In genomic region chr15:59362339-59362738, GRCh38 we compare ENCODE assay signal across 26 cellular contexts. TPM values are rescaled to one million over a fixed set of nuclear protein-coding genes. Genes with fewer than 3 reads are reported as not detected.
DNase-seq lines count a peak whose midpoint lies in the region; ATAC-seq, FAIRE-seq and TF ChIP-seq lines count a peak whose summit lies in the region.
"Had no signal": no experiment of that assay in that cellular context is flagged by ENCODE, and none has a peak within 500 bp of the region (broad histone marks: within the 10 kb centered on the region; RNA-seq: fewer than 3 reads in every experiment).

No MANE protein-coding gene starts in this region.

- H3K27me3 ChIP-seq in IMR-90 (ENCODE audit: control insufficient read depth, insufficient read depth, low read length): no peaks in the 10 kb centered on the region
- H3K27me3 ChIP-seq in astrocyte (ENCODE audit: insufficient read depth, low read length): no peaks in the 10 kb centered on the region
- H3K27me3 ChIP-seq: BLaER1 treated with 17β-estradiol and CSF1 and Interleukin-3, amounts not matched to agents 10 nM and 100 nM had no signal

- CTCF ChIA-PET in A549 (lab: Yijun Ruan, JAX) (interaction anchor here (1.5 kb wide), 1 partner anchor 20 kb away, joined by 3 read pairs; no protein-coding TSS in a partner anchor), Calu3 (lab: Charles Lee) (interaction anchor here (0.5 to 1.1 kb wide), 2 partner anchors 10 to 54 kb away, joined by 3 read pairs; partner anchors contain the start of gene MYO1E), IMR-90 (lab: Yijun Ruan, JAX) (no interaction called here)
- CTCF ChIA-PET in activated CD4-positive, alpha-beta memory T cell treated with anti-CD3 and anti-CD28 coated beads, Interleukin-2, amount 10 ng/mL, durations not matched to agents 7 days and 5 days (lab: Charles Lee): no interaction called here

- H3K27ac ChIP-seq in A549: no peak overlapping the region
- H3K27ac ChIP-seq in IMR-90 (ENCODE audit: insufficient read depth, low read length): no peak overlapping the region
- no peak overlapping the region for H3K27ac ChIP-seq in astrocyte (ENCODE audit: low read depth, low read length)
- H3K27ac ChIP-seq: BLaER1 treated with 17β-estradiol and CSF1 and Interleukin-3, amounts not matched to agents 10 nM and 100 nM; C4-2B had no signal

- no peak overlapping the region for H3K56ac ChIP-seq in IMR-90 (ENCODE audit: extremely low read depth, insufficient read depth, low read length)

- H4K5ac ChIP-seq in IMR-90 (ENCODE audit: low read depth, low read length): no peak overlapping the region

- WGBS in A549 (ENCODE audit: missing lambda C conversion rate): 63% methylated on average over 2 of the region's 2 CpGs
- no CpG with 5 or more reads among the region's 2 CpGs for WGBS in IMR-90 (ENCODE audit: extremely low coverage in 2 of 2, insufficient read length in 1 of 2), 2 experiments

- peaks cover 98% of the 10 kb centered on the region for H3K79me2 ChIP-seq in astrocyte (ENCODE audit: insufficient read depth, low read length)

- TF ChIP-seq RAD21 in A549 (conservative IDR thresholded peaks at IDR 0.05 in 1 of 2, IDR thresholded peaks at IDR 0.05 in 1 of 2): no peak
- TF ChIP-seq RAD21 in IMR-90 (IDR thresholded peaks at IDR 0.05; ENCODE audit: low read length): no peak

- H3K4me3 Mint-ChIP-seq in Calu3 (ENCODE audit: low read depth, unreplicated experiment) (no peak overlapping the region), astrocyte (ENCODE audit: unreplicated experiment) (no peak overlapping the region), mesothelial cell of epicardium (no peak overlapping the region)
- no peak overlapping the region for H3K4me3 Mint-ChIP-seq in activated CD4-positive, alpha-beta memory T cell treated with anti-CD3 and anti-CD28 coated beads, Interleukin-2, amount 10 ng/mL, durations not matched to agents 7 days and 5 days
- H3K4me3 Mint-ChIP-seq: B cell; CD4-positive, alpha-beta T cell; CD8-positive, alpha-beta T cell had no signal

- H3K9ac ChIP-seq in IMR-90 (ENCODE audit: low read depth, low read length) (no peak overlapping the region), astrocyte (ENCODE audit: low read length) (no peak overlapping the region)
- H3K9ac ChIP-seq: BLaER1 treated with 17β-estradiol and CSF1 and Interleukin-3, amounts not matched to agents 10 nM and 100 nM had no signal

- H3K27me3 Mint-ChIP-seq in Calu3 (ENCODE audit: unreplicated experiment) (no peaks in the 10 kb centered on the region), astrocyte (ENCODE audit: low read depth, unreplicated experiment) (no peaks in the 10 kb centered on the region), mesothelial cell of epicardium (ENCODE audit: low read depth) (no peaks in the 10 kb centered on the region)
- H3K27me3 Mint-ChIP-seq in activated CD4-positive, alpha-beta memory T cell treated with anti-CD3 and anti-CD28 coated beads, Interleukin-2, amount 10 ng/mL, durations not matched to agents 7 days and 5 days: peaks cover 31% of the 10 kb centered on the region
- H3K27me3 Mint-ChIP-seq: B cell had no signal

- H2BK15ac ChIP-seq in IMR-90 (ENCODE audit: low read depth, low read length): no peak overlapping the region

- H3K9me3 ChIP-seq in A549: no peaks in the 10 kb centered on the region
- no peaks in the 10 kb centered on the region for H3K9me3 ChIP-seq in IMR-90 (ENCODE audit: control insufficient read depth, insufficient read depth, low read length)
- H3K9me3 ChIP-seq in astrocyte (ENCODE audit: insufficient read depth, low read depth, low read length): no peaks in the 10 kb centered on the region
- H3K9me3 ChIP-seq: BLaER1 treated with 17β-estradiol and CSF1 and Interleukin-3, amounts not matched to agents 10 nM and 100 nM; Caco-2 had no signal

- H4K20me1 ChIP-seq in IMR-90 (ENCODE audit: insufficient read depth, low read length) (peaks cover 38% of the 10 kb centered on the region), astrocyte (ENCODE audit: insufficient read depth, low read length) (peaks cover 87% of the 10 kb centered on the region)

- H3K36me3 ChIP-seq in IMR-90 (ENCODE audit: control insufficient read depth, insufficient read depth, low read length): peaks cover 1% of the 10 kb centered on the region; the same call in 1 of the 2 replicates
- no peaks in the 10 kb centered on the region for H3K36me3 ChIP-seq in astrocyte (ENCODE audit: insufficient read depth, low read length)

- H4K91ac ChIP-seq in IMR-90 (ENCODE audit: insufficient read depth, low read depth, low read length): no peak overlapping the region

- H3K4me1 ChIP-seq in A549: peaks cover 79% of the 10 kb centered on the region
- peaks cover 11% of the 10 kb centered on the region for H3K4me1 ChIP-seq in IMR-90 (ENCODE audit: control insufficient read depth, insufficient read depth, low read length)
- H3K4me1 ChIP-seq in astrocyte (ENCODE audit: insufficient read depth, low read length): peaks cover 14% of the 10 kb centered on the region

- no peak overlapping the region for H2BK120ac ChIP-seq in IMR-90 (ENCODE audit: low read depth, low read length)

- no peak overlapping the region for H3K4ac ChIP-seq in IMR-90 (ENCODE audit: low read depth, low read length)

- H3K27ac Mint-ChIP-seq in Calu3 (ENCODE audit: unreplicated experiment) (peak overlapping the region; percentile 60), astrocyte (ENCODE audit: unreplicated experiment) (peak overlapping the region; percentile 2), mesothelial cell of epicardium (no peak overlapping the region)
- no peak overlapping the region for H3K27ac Mint-ChIP-seq in activated CD4-positive, alpha-beta memory T cell treated with anti-CD3 and anti-CD28 coated beads, Interleukin-2, amount 10 ng/mL, durations not matched to agents 7 days and 5 days
- H3K27ac Mint-ChIP-seq: B cell; CD4-positive, alpha-beta T cell; CD8-positive, alpha-beta T cell had no signal

- no peak for TF ChIP-seq EP300 in A549 (IDR thresholded peaks at IDR 0.05)

- no peak overlapping the region for H2AK5ac ChIP-seq in IMR-90 (ENCODE audit: low read depth, low read length)

- TF ChIP-seq CTCF in A549 (IDR thresholded peaks at IDR 0.05) (no peak), Calu3 (IDR thresholded peaks at IDR 0.05; ENCODE audit: unreplicated experiment) (no peak), IMR-90 (conservative IDR thresholded peaks at IDR 0.05; ENCODE audit: low read depth, low read length) (no peak), astrocyte (IDR thresholded peaks at IDR 0.05; ENCODE audit: insufficient read depth, low read depth, low read length) (no peak), mesothelial cell of epicardium (IDR thresholded peaks at IDR 0.05; ENCODE audit: unreplicated experiment) (no peak)

- DNase-seq in A549 (ENCODE audit: low read depth in 1 of 2, low spot score in 1 of 2) (no peak), Calu3 (no peak), IMR-90 (no peak), astrocyte (ENCODE audit: low read depth) (no peak), cardiac septum (ENCODE audit: low spot score) (no peak), mesothelial cell of epicardium (ENCODE audit: low spot score in 2 of 2, unreplicated experiment in 2 of 2) (no peak)
- DNase-seq in activated CD4-positive, alpha-beta memory T cell treated with anti-CD3 and anti-CD28 coated beads, Interleukin-2, amount 10 ng/mL, durations not matched to agents 7 days and 5 days: no peak
- no peak for DNase-seq in activated CD4-positive, alpha-beta T cell treated with anti-CD3 and anti-CD28 coated beads for 1 hour
- DNase-seq: 8988T; AML-193; Caco-2; CD4-positive, alpha-beta T cell; CD8-positive, alpha-beta T cell; DMS 273 treated with DMSO at 0.1 percent for 48 hours; DMS153; DMS53; DMS79; DND-41; GF-D8 had no signal

- POLR2A ChIA-PET in A549 (lab: Yijun Ruan, JAX) (interaction anchor here (2.1 kb wide), 1 partner anchor 11 kb away, joined by 9 read pairs; the partner anchor contains the start of gene MYO1E), IMR-90 (lab: Charles Lee; ENCODE audit: unreplicated experiment) (no interaction called here)
- POLR2A ChIA-PET in activated CD4-positive, alpha-beta memory T cell treated with anti-CD3 and anti-CD28 coated beads, Interleukin-2, amount 10 ng/mL, durations not matched to agents 7 days and 5 days (lab: Charles Lee): no interaction called here

- peaks cover 14% of the 10 kb centered on the region for H3K9me1 ChIP-seq in IMR-90 (ENCODE audit: insufficient read depth, low read length)

- peak overlapping the region; percentile 11 for H2BK5ac ChIP-seq in IMR-90 (ENCODE audit: low read depth, low read length, poor library complexity, severe bottlenecking)

- dilution Hi-C loops in IMR-90 (cut with HindIII; ENCODE audit: low sequenced_read_pairs, unreplicated experiment): no loop called here

- no peak overlapping the region for H2AK9ac ChIP-seq in IMR-90 (replicated peaks; ENCODE audit: low read depth, low read length, poor library complexity)

- H3K4me3 ChIP-seq in A549 (no peak overlapping the region), IMR-90 (ENCODE audit: insufficient read depth, low read depth, low read length) (no peak overlapping the region), astrocyte (ENCODE audit: insufficient read depth, low read depth, low read length) (no peak overlapping the region)
- H3K4me3 ChIP-seq: BLaER1 treated with 17β-estradiol and CSF1 and Interleukin-3, amounts not matched to agents 10 nM and 100 nM had no signal

- H3K36me3 Mint-ChIP-seq in Calu3 (ENCODE audit: insufficient read depth, unreplicated experiment) (peaks cover 75% of the 10 kb centered on the region), astrocyte (ENCODE audit: low read depth, unreplicated experiment) (peaks cover 3% of the 10 kb centered on the region), mesothelial cell of epicardium (peaks cover 6% of the 10 kb centered on the region)
- no peaks in the 10 kb centered on the region for H3K36me3 Mint-ChIP-seq in activated CD4-positive, alpha-beta memory T cell treated with anti-CD3 and anti-CD28 coated beads, Interleukin-2, amount 10 ng/mL, durations not matched to agents 7 days and 5 days (ENCODE audit: low read depth)
- H3K36me3 Mint-ChIP-seq: CD8-positive, alpha-beta T cell had no signal

- intact Hi-C loops in Calu3 (cut with micrococcal nuclease; ENCODE audit: unreplicated experiment): no loop called here
- intact Hi-C loops in IMR-90 (cut with micrococcal nuclease): no loop called here
- intact Hi-C loops in cardiac septum (cut with DNase I): no loop called here

- H2AFZ ChIP-seq in IMR-90 (replicated peaks; ENCODE audit: low read length, poor library complexity): no peak overlapping the region
- H2AFZ ChIP-seq in astrocyte (ENCODE audit: low read depth, low read length): no peak overlapping the region

- in situ Hi-C loops in IMR-90 (cut with MboI; ENCODE audit: low sequenced_read_pairs): no loop called here

- H3K4me2 ChIP-seq in A549 (no peak overlapping the region), IMR-90 (ENCODE audit: low read depth, low read length) (no peak overlapping the region), astrocyte (ENCODE audit: low read length) (no peak overlapping the region)
- H3K4me2 ChIP-seq: BLaER1 treated with 17β-estradiol and CSF1 and Interleukin-3, amounts not matched to agents 10 nM and 100 nM had no signal

- peaks cover 20 to 64% of the 10 kb centered on the region in 2 experiments; a peak in 3 of 4 replicates for H3K79me1 ChIP-seq in IMR-90 (ENCODE audit: low read depth in 1 of 2, low read length in 2 of 2)

- H3K4me1 Mint-ChIP-seq in Calu3 (ENCODE audit: low read depth, unreplicated experiment) (peaks cover 41% of the 10 kb centered on the region), astrocyte (ENCODE audit: low read depth, unreplicated experiment) (peaks cover 26% of the 10 kb centered on the region), mesothelial cell of epicardium (no peaks in the 10 kb centered on the region)
- peaks cover 1% of the 10 kb centered on the region for H3K4me1 Mint-ChIP-seq in activated CD4-positive, alpha-beta memory T cell treated with anti-CD3 and anti-CD28 coated beads, Interleukin-2, amount 10 ng/mL, durations not matched to agents 7 days and 5 days

- H3K18ac ChIP-seq in IMR-90 (ENCODE audit: low read depth, low read length): no peak overlapping the region

- no peaks in the 10 kb centered on the region for H3K9me3 Mint-ChIP-seq in Calu3 (ENCODE audit: low read depth, unreplicated experiment)
- peaks cover 1% of the 10 kb centered on the region for H3K9me3 Mint-ChIP-seq in astrocyte (ENCODE audit: unreplicated experiment)
- no peaks in the 10 kb centered on the region for H3K9me3 Mint-ChIP-seq in activated CD4-positive, alpha-beta memory T cell treated with anti-CD3 and anti-CD28 coated beads, Interleukin-2, amount 10 ng/mL, durations not matched to agents 7 days and 5 days
- H3K9me3 Mint-ChIP-seq in mesothelial cell of epicardium: no peaks in the 10 kb centered on the region
- H3K9me3 Mint-ChIP-seq: CD4-positive, alpha-beta T cell; CD8-positive, alpha-beta T cell had no signal

- H3K14ac ChIP-seq in IMR-90 (replicated peaks; ENCODE audit: low read depth, low read length): no peak overlapping the region

- no peak overlapping the region for H3K23ac ChIP-seq in IMR-90 (ENCODE audit: low read depth, low read length)

- no peak for ATAC-seq in A549
- peak; percentile 45 for ATAC-seq in IMR-90 (ENCODE audit: low read depth)
- ATAC-seq: CD8-positive, alpha-beta T cell had no signal

- TF ChIP-seq POLR2A in A549 (IDR thresholded peaks at IDR 0.05; ENCODE audit: low read length) (no peak), IMR-90 (IDR thresholded peaks at IDR 0.05; ENCODE audit: low read depth, low read length) (no peak)

- peak; percentile 46 for FAIRE-seq in A549 (lab: Jason Lieb, UNC)
- FAIRE-seq in astrocyte (lab: Jason Lieb, UNC): no peak
- FAIRE-seq: A204.1, G401.6, GM12892, GM18507 had no signal

- no TSS peak for BruUV-seq in Calu3 (replicated peaks; lab: Mats Ljungman, UMichigan)
- BruUV-seq in IMR-90 (replicated peaks; lab: Mats Ljungman, UMichigan): no TSS peak

- H2BK20ac ChIP-seq in IMR-90 (ENCODE audit: low read depth, low read length): no peak overlapping the region

- no peak overlapping the region for H4K8ac ChIP-seq in IMR-90 (ENCODE audit: low read depth in 2 of 2, low read length in 2 of 2)

RNA-seq across cellular contexts. Expression of gene MYO1E, which starts 10.3 kb away (rescaled TPM):
- polyA plus RNA-seq in A549 (2011; rRNA removed): 451 and 497 TPM in 2 replicates
- 76.7 and 101 TPM in 2 replicates for polyA plus RNA-seq in A549 (2012; cell fraction: cytosol; rRNA removed)
- 251 and 264 TPM in 2 replicates for polyA plus RNA-seq in A549 (2012; cell fraction: nucleus; rRNA removed)
- polyA plus RNA-seq in A549 (2017; fragmentation: RNase III; extraction: RNeasy Plus Mini Kit Qiagen cat#74134 plus additional on column Dnase treatment): 168 to 202 TPM (median 181 TPM) in 3 replicates
- 285 and 317 TPM in 2 replicates for polyA minus RNA-seq in A549 (2011; rRNA and poly(A)+ RNA removed)
- total RNA-seq in Calu3 (2022): 617 and 655 TPM in 2 replicates
- total RNA-seq in IMR-90 (2012; rRNA removed): 35.8 and 37.3 TPM in 2 replicates
- polyA plus RNA-seq in IMR-90 (2012; rRNA removed): 13.4 and 13.5 TPM in 2 replicates
- polyA plus RNA-seq in IMR-90 (2012; cell fraction: cytosol; rRNA removed): 15.1 and 17.9 TPM in 2 replicates
- 13.0 and 24.0 TPM in 2 replicates for polyA plus RNA-seq in IMR-90 (2012; cell fraction: nucleus; rRNA removed; ENCODE audit: low replicate concordance)
- total RNA-seq in astrocyte: 227 and 244 TPM in 2 replicates
- 10 to 100 TPM; 40.8 to 46.1 TPM for total RNA-seq in activated CD4-positive, alpha-beta memory T cell treated with anti-CD3 and anti-CD28 coated beads, Interleukin-2, amount 10 ng/mL, durations not matched to agents 7 days and 5 days
- 41.0 TPM for total RNA-seq in cardiac septum
- 48.2 to 54.2 TPM (median 53.2 TPM) in 3 replicates for total RNA-seq in mesothelial cell of epicardium

Comparison
In these comparisons a context has a peak if more than half of its experiments do, and no peak if none do; other contexts are left out.
1. H3K27ac Mint-ChIP-seq: peak in Calu3 (single experiment) and astrocyte (single experiment); none in activated CD4-positive, alpha-beta memory T cell treated with anti-CD3 and anti-CD28 coated beads, Interleukin-2, amount 10 ng/mL, durations not matched to agents 7 days and 5 days (single experiment) and mesothelial cell of epicardium (single experiment).
2. CTCF ChIA-PET loops: an anchor here in A549 (1.5 kb wide) and Calu3 (0.5 to 1.1 kb wide); none called in IMR-90 and activated CD4-positive, alpha-beta memory T cell treated with anti-CD3 and anti-CD28 coated beads, Interleukin-2, amount 10 ng/mL, durations not matched to agents 7 days and 5 days.